Comparison of ENCODE assay signal across 8 cellular contexts in genomic region chr17:65231662-65232335, GRCh38.
DNase-seq lines count a peak whose midpoint lies in the region; ATAC-seq and TF ChIP-seq lines count a peak whose summit lies in the region.

No MANE protein-coding gene starts in this region.

- H3K9me3 Mint-ChIP-seq in brain = peaks cover 5 to 18% (median 7%) of the 10 kb centered on the region in 5 experiments

- ATAC-seq in GM18907 (IDR thresholded peaks at IDR 0.05; ENCODE audit: unreplicated experiment) (peak; percentile 51), GM19328 (IDR thresholded peaks at IDR 0.05; ENCODE audit: unreplicated experiment) (no peak)

- H3K27ac Mint-ChIP-seq in brain = peak overlapping the region in 4 of 5 experiments; percentile 29 to 87 (median 48)

- peaks cover 26% of the 10 kb centered on the region for H3K4me1 Mint-ChIP-seq in brain

- TF ChIP-seq CTCF in brain (conservative IDR thresholded peaks at IDR 0.05) = peak; percentile 87 to 90

- DNase-seq in Ammon's horn (ENCODE audit: low spot score) (peak; percentile 69), NAMALWA (ENCODE audit: low spot score) (peak; percentile 87), SKM-1 (lab: John Stamatoyannopoulos, UW; ENCODE audit: unreplicated experiment) (peak; percentile 30), inferior parietal cortex (ENCODE audit: extremely low spot score) (peak; percentile 74)
- peak; percentile 62 for DNase-seq in stimulated activated CD4-positive, alpha-beta T cell treated with anti-CD3 and anti-CD28 coated beads, Interleukin-15, amount 100 ng/mL, for 24 hours

- H3K36me3 Mint-ChIP-seq in brain = no peaks in the 10 kb centered on the region

- H3K4me3 Mint-ChIP-seq in brain = no peak overlapping the region

- peaks cover 10% of the 10 kb centered on the region for H3K27me3 Mint-ChIP-seq in brain

Comparison
In these comparisons a context has a peak if more than half of its experiments do, and no peak if none do; other contexts are left out.
1. DNase-seq: peak in every context shown above with its lines; median percentile 87 in NAMALWA; 74 in inferior parietal cortex; 69 in Ammon's horn; 62 in stimulated activated CD4-positive, alpha-beta T cell treated with anti-CD3 and anti-CD28 coated beads, Interleukin-15, amount 100 ng/mL, for 24 hours; 30 in SKM-1.